14 cellular contexts compared by ENCODE assay signal in genomic region chr5:1137567-1138444, GRCh38. TPM values are rescaled to one million over a fixed set of nuclear protein-coding genes. Genes with fewer than 3 reads are reported as not detected.
DNase-seq lines count a peak whose midpoint lies in the region; ATAC-seq, FAIRE-seq and TF ChIP-seq lines count a peak whose summit lies in the region.
"Had no signal": no experiment of that assay in that cellular context is flagged by ENCODE, and none has a peak within 500 bp of the region (broad histone marks: within the 10 kb centered on the region; RNA-seq: fewer than 3 reads in every experiment).

No MANE protein-coding gene starts in this region.

- TF ChIP-seq CTCF in D721Med (IDR thresholded peaks at IDR 0.05; ENCODE audit: insufficient read depth, missing control alignments): no peak

- peak; percentile 69 for DNase-seq in CD1c-positive myeloid dendritic cell (ENCODE audit: extremely low spot score)
- peak; percentile 75 for DNase-seq in NAMALWA (ENCODE audit: low spot score)
- peak; percentile 53 to 54 for DNase-seq in erythroblast (lab: John Stamatoyannopoulos, UW)
- DNase-seq in sciatic nerve (ENCODE audit: low spot score): no peak
- no peak for DNase-seq in D721Med (ENCODE audit: insufficient read length, low spot score)
- no peak for DNase-seq in AG08396 (ENCODE audit: low spot score)
- DNase-seq: activated naive CD4-positive, alpha-beta T cell treated with anti-CD3 and anti-CD28 coated beads, Interleukin-2, amount 50 U/mL, for 16 hours; brain microvascular endothelial cell; effector memory CD4-positive, alpha-beta T cell; NCI-H1694; stimulated activated naive CD8-positive, alpha-beta T cell treated with anti-CD3 and anti-CD28 coated beads, Interleukin-15, Interleukin-2, amounts not matched to agents 100 U/mL and 50 U/mL, for 24 hours; uterus had no signal

- intact Hi-C loops in sciatic nerve (cut with DNase I): no loop called here

- FAIRE-seq in D721Med (lab: Jason Lieb, UNC): no peak
- FAIRE-seq: G401.6 had no signal

- peak; percentile 31 for ATAC-seq in sciatic nerve
- ATAC-seq in GM18498 (IDR thresholded peaks at IDR 0.05; ENCODE audit: unreplicated experiment): no peak
- ATAC-seq: stimulated activated naive CD8-positive, alpha-beta T cell treated with anti-CD3 and anti-CD28 coated beads, Interleukin-15, Interleukin-2, amounts not matched to agents 100 U/mL and 50 U/mL, for 24 hours had no signal

- TF ChIP-seq POLR2A in erythroblast (IDR thresholded peaks at IDR 0.05; ENCODE audit: low read length): no peak

RNA-seq across cellular contexts. Expression of gene SLC12A7, which starts 25.9 kb away (rescaled TPM):
- total RNA-seq in sciatic nerve: 31.7 TPM

Comparison
In these comparisons a context has a peak if more than half of its experiments do, and no peak if none do; other contexts are left out.
1. DNase-seq: peak in CD1c-positive myeloid dendritic cell (single experiment), NAMALWA (single experiment) and erythroblast (2 of 2); none in sciatic nerve (single experiment), D721Med (single experiment) and AG08396 (single experiment).